20 cellular contexts compared by ENCODE assay signal in genomic region chr5:29750453-29750852, GRCh38.
"Had no signal": no experiment of that assay in that cellular context is flagged by ENCODE, and none has a peak within 500 bp of the region (broad histone marks: within the 10 kb centered on the region; RNA-seq: fewer than 3 reads in every experiment).

No MANE protein-coding gene starts in this region.

- H3K27me3 ChIP-seq: MG63, Peyer's patch, SJSA1 had no signal

- H3K4me1 ChIP-seq: Peyer's patch, SJSA1 had no signal

- H3K4me3 ChIP-seq: MG63, Peyer's patch, SJSA1, SK-N-MC had no signal

- H3K36me3 ChIP-seq: MG63, Peyer's patch, SJSA1 had no signal

- DNase-seq: KBM-7, MG63, NCI-H1092, NCI-H1105 treated with DMSO at 0.1 percent for 48 hours, NCI-H1436, NCI-H187, NCI-H2029, NCI-H2081 treated with DMSO at 0.1 percent for 48 hours, NCI-H2171, NCI-H226, NCI-H446, NCI-H510A, NCI-H524 treated with DMSO at 0.1 percent for 48 hours, NCI-H774, Peyer's patch, Right ventricle myocardium superior, RPMI8226, SIG-M5 had no signal

- H3K9me3 ChIP-seq: MG63, Peyer's patch, SJSA1 had no signal

- H3K27ac ChIP-seq: Peyer's patch, SJSA1, SK-N-MC had no signal
